In the genomic region with DNA sequence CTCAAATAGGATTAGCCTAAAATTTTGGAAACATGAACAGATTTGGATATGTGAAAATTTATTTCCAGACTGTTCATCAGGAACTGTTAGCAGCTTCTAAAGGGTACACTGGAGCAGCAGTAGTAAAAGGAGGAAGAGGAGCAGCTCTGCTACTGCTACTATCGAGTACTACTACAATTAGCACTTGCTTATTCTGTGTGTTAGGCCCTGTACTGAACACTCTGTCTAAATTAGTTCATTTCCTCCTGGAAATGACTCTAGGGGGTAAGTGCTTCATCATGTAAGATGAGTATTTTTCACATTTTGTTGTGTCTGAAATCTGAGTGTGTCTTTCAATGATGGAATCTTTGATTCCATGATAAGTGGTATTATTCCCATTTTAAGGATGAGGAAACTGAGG, we compare ENCODE assay signal across 22 cellular contexts. TPM values are rescaled to one million over a fixed set of nuclear protein-coding genes. Genes with fewer than 3 reads are reported as not detected.
DNase-seq lines count a peak whose midpoint lies in the region; ATAC-seq, FAIRE-seq and TF ChIP-seq lines count a peak whose summit lies in the region.
"Had no signal": no experiment of that assay in that cellular context is flagged by ENCODE, and none has a peak within 500 bp of the region (broad histone marks: within the 10 kb centered on the region; RNA-seq: fewer than 3 reads in every experiment).

No MANE protein-coding gene starts in this region.

- H3K27me3 ChIP-seq in spleen (replicated peaks in 1 of 7): no peaks in the 10 kb centered on the region
- no peaks in the 10 kb centered on the region for H3K27me3 ChIP-seq in psoas muscle (ENCODE audit: insufficient read depth in 3 of 3, low read length in 2 of 3)
- H3K27me3 ChIP-seq: body of pancreas, esophagus squamous epithelium, right atrium auricular region, uterus had no signal

- WGBS in spleen, 5 donors: 35 to 69% (median 55%) methylated on average over 1 of the region's 1 CpG
- 86 to 93% (median 91%) methylated on average over 1 of the region's 1 CpG for whole genome bisulfite sequencing in psoas muscle, 3 donors

- peaks cover 0 to 75% (median 30%) of the 10 kb centered on the region in 6 donors for H3K36me3 ChIP-seq in spleen
- peaks cover 5 to 25% of the 10 kb centered on the region in 2 donors for H3K36me3 ChIP-seq in psoas muscle (ENCODE audit: insufficient read depth in 1 of 2, low read depth in 1 of 2)
- H3K36me3 ChIP-seq: uterus had no signal

- no peak for DNase-seq in activated CD8-positive, alpha-beta memory T cell treated with anti-CD3 and anti-CD28 coated beads, Interleukin-2, amount 10 ng/mL, durations not matched to agents 7 days and 5 days
- DNase-seq in activated CD8-positive, alpha-beta memory T cell treated with anti-CD3 and anti-CD28 coated beads for 24 hours: no peak
- DNase-seq in GM19239 (ENCODE audit: insufficient read length, low spot score) (no peak), spleen (no peak), NCI-H226 (no peak), psoas muscle (no peak)
- DNase-seq: ACHN; body of pancreas; effector CD8-positive, alpha-beta T cell; esophagus squamous epithelium; GM23248; KBM-7; kidney glomerular epithelial cell; mammary epithelial cell; SHP77 treated with DMSO at 0.1 percent for 48 hours; stimulated activated CD4-positive, alpha-beta T cell treated with anti-CD3 and anti-CD28 coated beads, Interleukin-12 subunit alpha, Interleukin-12 subunit beta, amount 100 ng/mL, for 4 hours; uterus had no signal

- H3K27ac ChIP-seq in spleen (peak overlapping the region in 6 of 8 donors; percentile 1 to 87 (median 72)), psoas muscle (no peak overlapping the region)
- H3K27ac ChIP-seq: body of pancreas, C4-2B, GM23248, right atrium auricular region, uterus had no signal

- no peaks in the 10 kb centered on the region for H3K9me3 ChIP-seq in spleen
- H3K9me3 ChIP-seq in psoas muscle: no peaks in the 10 kb centered on the region
- H3K9me3 ChIP-seq: body of pancreas, esophagus squamous epithelium, right atrium auricular region, uterus had no signal

- peaks cover 3 to 43% (median 22%) of the 10 kb centered on the region in 6 donors for H3K4me1 ChIP-seq in spleen
- no peaks in the 10 kb centered on the region for H3K4me1 ChIP-seq in psoas muscle
- H3K4me1 ChIP-seq: body of pancreas, right atrium auricular region, uterus had no signal

- FAIRE-seq in GM19239 (lab: Jason Lieb, UNC): peak; percentile 78

- peak; percentile 45 for ATAC-seq in activated CD8-positive, alpha-beta memory T cell treated with anti-CD3 and anti-CD28 coated beads, Interleukin-2, amount 10 ng/mL, durations not matched to agents 7 days and 5 days
- ATAC-seq in activated T-helper 17 cell treated with anti-CD3 and anti-CD28 coated beads, Interleukin-2, amount 50 U/mL, for 72 hours (replicated peaks): peak; percentile 21
- no peak for ATAC-seq in GM19463 (IDR thresholded peaks at IDR 0.05; ENCODE audit: unreplicated experiment)
- ATAC-seq in psoas muscle: no peak
- ATAC-seq: body of pancreas had no signal

- H3K4me3 ChIP-seq in spleen: no peak overlapping the region
- no peak overlapping the region for H3K4me3 ChIP-seq in psoas muscle
- H3K4me3 ChIP-seq: body of pancreas, esophagus squamous epithelium, GM23248, right atrium auricular region, uterus had no signal

- TF ChIP-seq POLR2A in spleen (IDR thresholded peaks at IDR 0.05): no peak

- intact Hi-C loops in spleen (cut with DNase I; ENCODE audit: low total_unique reads): no loop called here
- intact Hi-C loops in psoas muscle (cut with DNase I): loop anchor here in 1 of 2 donors (10.0 kb wide), 1 partner anchor 105 kb away; no protein-coding TSS in a partner anchor

- H3K4me1 Mint-ChIP-seq in activated CD8-positive, alpha-beta memory T cell treated with anti-CD3 and anti-CD28 coated beads, Interleukin-2, amount 10 ng/mL, durations not matched to agents 7 days and 5 days: peaks cover 54% of the 10 kb centered on the region
- H3K4me1 Mint-ChIP-seq in activated T-helper 17 cell treated with anti-CD3 and anti-CD28 coated beads, Interleukin-2, amount 50 U/mL, for 72 hours: peaks cover 58% of the 10 kb centered on the region

- peak overlapping the region; percentile 54 for H3K4me3 Mint-ChIP-seq in activated CD8-positive, alpha-beta memory T cell treated with anti-CD3 and anti-CD28 coated beads, Interleukin-2, amount 10 ng/mL, durations not matched to agents 7 days and 5 days
- H3K4me3 Mint-ChIP-seq in activated T-helper 17 cell treated with anti-CD3 and anti-CD28 coated beads, Interleukin-2, amount 50 U/mL, for 72 hours: peak overlapping the region; percentile 97

- H3K9me3 Mint-ChIP-seq in activated CD8-positive, alpha-beta memory T cell treated with anti-CD3 and anti-CD28 coated beads, Interleukin-2, amount 10 ng/mL, durations not matched to agents 7 days and 5 days (ENCODE audit: low read depth): no peaks in the 10 kb centered on the region
- no peaks in the 10 kb centered on the region for H3K9me3 Mint-ChIP-seq in activated T-helper 17 cell treated with anti-CD3 and anti-CD28 coated beads, Interleukin-2, amount 50 U/mL, for 72 hours

- H3K27ac Mint-ChIP-seq in activated CD8-positive, alpha-beta memory T cell treated with anti-CD3 and anti-CD28 coated beads, Interleukin-2, amount 10 ng/mL, durations not matched to agents 7 days and 5 days: peak overlapping the region; percentile 87
- H3K27ac Mint-ChIP-seq in activated T-helper 17 cell treated with anti-CD3 and anti-CD28 coated beads, Interleukin-2, amount 50 U/mL, for 72 hours: peak overlapping the region; percentile 89

- CTCF ChIA-PET in activated CD8-positive, alpha-beta memory T cell treated with anti-CD3 and anti-CD28 coated beads, Interleukin-2, amount 10 ng/mL, durations not matched to agents 7 days and 5 days (lab: Charles Lee): interaction anchor here (1.4 to 2.7 kb wide), 6 partner anchors 8 to 140 kb away, joined by 3 to 18 read pairs (median 6); a partner anchor contains a TSS

- no peaks in the 10 kb centered on the region for H3K27me3 Mint-ChIP-seq in activated CD8-positive, alpha-beta memory T cell treated with anti-CD3 and anti-CD28 coated beads, Interleukin-2, amount 10 ng/mL, durations not matched to agents 7 days and 5 days
- no peaks in the 10 kb centered on the region for H3K27me3 Mint-ChIP-seq in activated T-helper 17 cell treated with anti-CD3 and anti-CD28 coated beads, Interleukin-2, amount 50 U/mL, for 72 hours

- TF ChIP-seq CTCF in spleen (IDR thresholded peaks at IDR 0.05 in 8 of 11, conservative IDR thresholded peaks at IDR 0.05 in 3 of 11): no peak
- TF ChIP-seq CTCF in psoas muscle (IDR thresholded peaks at IDR 0.05): no peak

- peaks cover 70% of the 10 kb centered on the region for H3K36me3 Mint-ChIP-seq in activated CD8-positive, alpha-beta memory T cell treated with anti-CD3 and anti-CD28 coated beads, Interleukin-2, amount 10 ng/mL, durations not matched to agents 7 days and 5 days
- H3K36me3 Mint-ChIP-seq in activated T-helper 17 cell treated with anti-CD3 and anti-CD28 coated beads, Interleukin-2, amount 50 U/mL, for 72 hours (ENCODE audit: low read depth): peaks cover 100% of the 10 kb centered on the region

RNA-seq across cellular contexts. Expression of a gene that starts 9.8 kb away (rescaled TPM):
- 10 to 100 TPM in 1 of 2 experiments, 1 to 10 TPM in 1; 8.3 to 10.4 TPM for total RNA-seq in activated CD8-positive, alpha-beta memory T cell treated with anti-CD3 and anti-CD28 coated beads, Interleukin-2, amount 10 ng/mL, durations not matched to agents 7 days and 5 days
- 10 to 100 TPM; 35.2 to 42.2 TPM for total RNA-seq in activated T-helper 17 cell treated with anti-CD3 and anti-CD28 coated beads, Interleukin-2, amount 50 U/mL, for 72 hours
- total RNA-seq in spleen (10 to 100 TPM; 24.2 to 34.8 (median 28.1) TPM), psoas muscle (1 to 10 TPM in 3 of 4 donors, under 1 TPM in 1; 0.93 to 4.6 (median 2.1) TPM)
- polyA plus RNA-seq in spleen (1 to 10 TPM; 1.8 to 6.1 (median 1.9) TPM), psoas muscle (1 to 10 TPM in 2 of 3 donors, under 1 TPM in 1; 0.69 to 3.3 (median 2.5) TPM)
- total RNA-seq: G401 had no signal

RNA-seq across cellular contexts. Expression of a gene that starts 22.4 kb away (rescaled TPM):
- 10 to 100 TPM; 29.8 to 31.5 TPM for total RNA-seq in activated CD8-positive, alpha-beta memory T cell treated with anti-CD3 and anti-CD28 coated beads, Interleukin-2, amount 10 ng/mL, durations not matched to agents 7 days and 5 days
- total RNA-seq in activated T-helper 17 cell treated with anti-CD3 and anti-CD28 coated beads, Interleukin-2, amount 50 U/mL, for 72 hours: 10 to 100 TPM; 25.8 to 26.3 TPM
- total RNA-seq in spleen: 10 to 100 TPM; 12.8 to 20.7 (median 17.5) TPM
- polyA plus RNA-seq in spleen: 10 to 100 TPM; 15.5 to 27.9 (median 21.3) TPM
- total RNA-seq in psoas muscle: 10 to 100 TPM; 21.4 to 32.2 (median 26.8) TPM
- polyA plus RNA-seq in psoas muscle: 10 to 100 TPM; 25.0 to 50.4 (median 25.5) TPM

RNA-seq across cellular contexts. Expression of a gene that starts 50.2 kb away (rescaled TPM):
- 1 to 10 TPM; 1.5 to 3.2 TPM for total RNA-seq in activated CD8-positive, alpha-beta memory T cell treated with anti-CD3 and anti-CD28 coated beads, Interleukin-2, amount 10 ng/mL, durations not matched to agents 7 days and 5 days
- total RNA-seq in activated T-helper 17 cell treated with anti-CD3 and anti-CD28 coated beads, Interleukin-2, amount 50 U/mL, for 72 hours: 1 to 10 TPM; 1.2 to 1.5 TPM
- total RNA-seq in spleen (10 to 100 TPM; 12.0 to 29.3 (median 21.4) TPM), psoas muscle (1 to 10 TPM in 1 of 4 donors, under 1 TPM in 3; 0.50 to 1.3 (median 0.86) TPM)
- polyA plus RNA-seq in spleen (1 to 10 TPM; 2.0 to 3.0 (median 2.6) TPM), psoas muscle (under 1 TPM; 0.29 to 0.62 (median 0.38) TPM)
- total RNA-seq: G401 had no signal

Comparison
In these comparisons a context has a peak if more than half of its experiments do, and no peak if none do; other contexts are left out.
1. ATAC-seq: peak in activated CD8-positive, alpha-beta memory T cell treated with anti-CD3 and anti-CD28 coated beads, Interleukin-2, amount 10 ng/mL, durations not matched to agents 7 days and 5 days (single experiment) and activated T-helper 17 cell treated with anti-CD3 and anti-CD28 coated beads, Interleukin-2, amount 50 U/mL, for 72 hours (single experiment); none in GM19463 (single experiment) and psoas muscle (0 of 4).